In genomic region chr16:642189-643049, GRCh38 we compare ENCODE assay signal across 8 cellular contexts. TPM values are rescaled to one million over a fixed set of nuclear protein-coding genes. Genes with fewer than 3 reads are reported as not detected.
DNase-seq lines count a peak whose midpoint lies in the region; ATAC-seq, FAIRE-seq and TF ChIP-seq lines count a peak whose summit lies in the region.

No MANE protein-coding gene starts in this region.

- H3K4me1 ChIP-seq in naive thymus-derived CD4-positive, alpha-beta T cell (ENCODE audit: control insufficient read depth in 2 of 2, insufficient read depth in 2 of 2, low read length in 2 of 2): peaks cover 0 to 12% of the 10 kb centered on the region in 2 donors

- H3K27ac Mint-ChIP-seq in CD4-positive, alpha-beta T cell: no peak overlapping the region
- peak overlapping the region in 3 of 9 donors; percentile 12 to 55 (median 25) for H3K27ac Mint-ChIP-seq in naive thymus-derived CD4-positive, alpha-beta T cell

- TF ChIP-seq CTCF in CD4-positive, alpha-beta T cell (IDR thresholded peaks at IDR 0.05): no peak
- no peak for TF ChIP-seq CTCF in WERI-Rb-1 (IDR thresholded peaks at IDR 0.05; ENCODE audit: low read depth, low read length)

- H3K27ac ChIP-seq in CD4-positive, alpha-beta T cell (ENCODE audit: low read depth, low read length): no peak overlapping the region
- H3K27ac ChIP-seq in WERI-Rb-1: peak overlapping the region; percentile 27; the same call in 1 of the 2 replicates
- H3K27ac ChIP-seq in naive thymus-derived CD4-positive, alpha-beta T cell (ENCODE audit: low read depth, low read length): peak overlapping the region; percentile 66

- intact Hi-C loops in CD4-positive, alpha-beta T cell (cut with DNase I, micrococcal nuclease): no loop called here
- intact Hi-C loops in naive thymus-derived CD4-positive, alpha-beta T cell (cut with micrococcal nuclease): no loop called here

- POLR2A ChIA-PET in CD4-positive, alpha-beta T cell (lab: Charles Lee): interaction anchor here (1.0 kb wide), 2 partner anchors 25 to 53 kb away, joined by 3 to 4 read pairs; no protein-coding TSS in a partner anchor
- POLR2A ChIA-PET in naive thymus-derived CD4-positive, alpha-beta T cell (lab: Charles Lee): interaction anchor here (1.1 to 2.0 kb wide), 3 partner anchors 38 to 53 kb away, joined by 3 to 6 read pairs (median 5); partner anchors contain the start of gene STUB1

- peak; percentile 28 for ATAC-seq in CD4-positive, alpha-beta T cell (ENCODE audit: poor library complexity)
- ATAC-seq in GM19351 (IDR thresholded peaks at IDR 0.05; ENCODE audit: unreplicated experiment): peak; percentile 55
- peak; percentile 68 for ATAC-seq in naive thymus-derived CD4-positive, alpha-beta T cell
- no peak for ATAC-seq in GM19455 (IDR thresholded peaks at IDR 0.05; ENCODE audit: unreplicated experiment)

- no peaks in the 10 kb centered on the region for H3K36me3 Mint-ChIP-seq in CD4-positive, alpha-beta T cell (ENCODE audit: low read depth)
- H3K36me3 Mint-ChIP-seq in naive thymus-derived CD4-positive, alpha-beta T cell: no peaks in the 10 kb centered on the region

- CTCF ChIA-PET in CD4-positive, alpha-beta T cell (lab: Charles Lee): no interaction called here
- CTCF ChIA-PET in naive thymus-derived CD4-positive, alpha-beta T cell (lab: Charles Lee): no interaction called here

- no peak for DNase-seq in CD4-positive, alpha-beta T cell
- DNase-seq in HT-29 (ENCODE audit: low spot score) (peak; percentile 48), WERI-Rb-1 (peak; percentile 42), erythroblast (lab: John Stamatoyannopoulos, UW) (peak; percentile 65 to 74), HTR-8/SVneo (ENCODE audit: insufficient read length, low spot score) (no peak)
- peak in 2 of 9 donors; percentile 28 to 66 for DNase-seq in naive thymus-derived CD4-positive, alpha-beta T cell

- peak overlapping the region; percentile 73 for H3K4me3 Mint-ChIP-seq in CD4-positive, alpha-beta T cell
- H3K4me3 Mint-ChIP-seq in naive thymus-derived CD4-positive, alpha-beta T cell: peak overlapping the region; percentile 61 to 83 (median 70)

- no peaks in the 10 kb centered on the region for H3K4me1 Mint-ChIP-seq in CD4-positive, alpha-beta T cell (ENCODE audit: low read depth)
- H3K4me1 Mint-ChIP-seq in naive thymus-derived CD4-positive, alpha-beta T cell: peaks cover 4 to 33% (median 13%) of the 10 kb centered on the region in 7 donors

- no peak for TF ChIP-seq POLR2A in erythroblast (IDR thresholded peaks at IDR 0.05; ENCODE audit: low read length)

- H3K4me3 ChIP-seq in WERI-Rb-1 (ENCODE audit: low read depth, low read length): peak overlapping the region; percentile 58
- peak overlapping the region; percentile 59 for H3K4me3 ChIP-seq in naive thymus-derived CD4-positive, alpha-beta T cell (ENCODE audit: low read length)

- no peaks in the 10 kb centered on the region for H3K9me3 ChIP-seq in CD4-positive, alpha-beta T cell (ENCODE audit: control insufficient read depth, low read length)
- no peaks in the 10 kb centered on the region for H3K9me3 ChIP-seq in WERI-Rb-1 (ENCODE audit: severe bottlenecking)
- no peaks in the 10 kb centered on the region for H3K9me3 ChIP-seq in naive thymus-derived CD4-positive, alpha-beta T cell (ENCODE audit: control insufficient read depth in 2 of 3, low read length in 3 of 3)

- no peak for FAIRE-seq in HTR-8/SVneo (lab: Jason Lieb, UNC)

- no peaks in the 10 kb centered on the region; the same call in 1 of the 2 replicates for H3K36me3 ChIP-seq in WERI-Rb-1
- no peaks in the 10 kb centered on the region for H3K36me3 ChIP-seq in naive thymus-derived CD4-positive, alpha-beta T cell (ENCODE audit: control insufficient read depth in 2 of 3, insufficient read depth in 3 of 3, low read length in 3 of 3)

- no peaks in the 10 kb centered on the region for H3K9me3 Mint-ChIP-seq in CD4-positive, alpha-beta T cell
- H3K9me3 Mint-ChIP-seq in naive thymus-derived CD4-positive, alpha-beta T cell: no peaks in the 10 kb centered on the region

- H3K27me3 Mint-ChIP-seq in CD4-positive, alpha-beta T cell: no peaks in the 10 kb centered on the region
- H3K27me3 Mint-ChIP-seq in naive thymus-derived CD4-positive, alpha-beta T cell: no peaks in the 10 kb centered on the region

- no peaks in the 10 kb centered on the region for H3K27me3 ChIP-seq in CD4-positive, alpha-beta T cell (ENCODE audit: control insufficient read depth, insufficient read depth, low read length)
- H3K27me3 ChIP-seq in WERI-Rb-1 (ENCODE audit: insufficient read depth, low read depth, severe bottlenecking): no peaks in the 10 kb centered on the region
- no peaks in the 10 kb centered on the region for H3K27me3 ChIP-seq in naive thymus-derived CD4-positive, alpha-beta T cell (ENCODE audit: control insufficient read depth in 2 of 2, insufficient read depth in 2 of 2, low read length in 2 of 2)

RNA-seq across cellular contexts. Expression of gene MCRIP2, which starts 0.8 kb away (rescaled TPM):
- 10 to 100 TPM; 11.4 to 14.6 TPM for total RNA-seq in CD4-positive, alpha-beta T cell
- total RNA-seq in HT-29 (2014; rRNA removed; shearing (Covaris generic)): 198 and 209 TPM in 2 replicates
- 10 to 100 TPM; 21.4 to 33.6 (median 28.8) TPM for total RNA-seq in naive thymus-derived CD4-positive, alpha-beta T cell
- polyA plus RNA-seq in naive thymus-derived CD4-positive, alpha-beta T cell: 10 to 100 TPM; 26.8 to 35.8 TPM

RNA-seq across cellular contexts. Expression of gene METTL26, which starts 6.3 kb away (rescaled TPM):
- 10 to 100 TPM; 39.5 to 39.6 TPM for total RNA-seq in CD4-positive, alpha-beta T cell
- total RNA-seq in HT-29 (2014; rRNA removed; shearing (Covaris generic)): 278 and 290 TPM in 2 replicates
- total RNA-seq in naive thymus-derived CD4-positive, alpha-beta T cell: 10 to 100 TPM; 41.7 to 97.5 (median 64.0) TPM
- polyA plus RNA-seq in naive thymus-derived CD4-positive, alpha-beta T cell: 10 to 100 TPM; 95.8 to 96.9 TPM

RNA-seq across cellular contexts. Expression of gene WDR90, which starts 6.7 kb away (rescaled TPM):
- total RNA-seq in CD4-positive, alpha-beta T cell: 10 to 100 TPM in 1 of 2 experiments, 1 to 10 TPM in 1; 8.1 to 10.3 TPM
- total RNA-seq in HT-29 (2014; rRNA removed; shearing (Covaris generic)): 162 and 168 TPM in 2 replicates
- total RNA-seq in naive thymus-derived CD4-positive, alpha-beta T cell: 10 to 100 TPM; 11.7 to 70.6 (median 13.9) TPM
- under 1 TPM; 0.56 to 0.63 TPM for polyA plus RNA-seq in naive thymus-derived CD4-positive, alpha-beta T cell

RNA-seq across cellular contexts. Expression of gene WFIKKN1, which starts 11.6 kb away (rescaled TPM):
- total RNA-seq in CD4-positive, alpha-beta T cell: under 1 TPM; 0.64 to 0.99 TPM
- total RNA-seq in HT-29 (2014; rRNA removed; shearing (Covaris generic)): 0.74 and 1.1 TPM in 2 replicates
- total RNA-seq in naive thymus-derived CD4-positive, alpha-beta T cell: under 1 TPM; 0.34 to 0.81 (median 0.56) TPM
- polyA plus RNA-seq in naive thymus-derived CD4-positive, alpha-beta T cell: not detected

RNA-seq across cellular contexts. Expression of gene RHOT2, which starts 25.5 kb away (rescaled TPM):
- total RNA-seq in CD4-positive, alpha-beta T cell: 100 to 1,000 TPM; 202 to 209 TPM
- 209 and 211 TPM in 2 replicates for total RNA-seq in HT-29 (2014; rRNA removed; shearing (Covaris generic))
- total RNA-seq in naive thymus-derived CD4-positive, alpha-beta T cell: 100 to 1,000 TPM; 145 to 232 (median 186) TPM
- polyA plus RNA-seq in naive thymus-derived CD4-positive, alpha-beta T cell: 10 to 100 TPM; 32.7 to 56.7 TPM

Comparison
In these comparisons a context has a peak if more than half of its experiments do, and no peak if none do; other contexts are left out.
1. DNase-seq: peak in HT-29 (single experiment), WERI-Rb-1 (single experiment) and erythroblast (2 of 2); none in CD4-positive, alpha-beta T cell (0 of 10) and HTR-8/SVneo (single experiment).